Comparison of ENCODE assay signal across 8 cellular contexts in genomic region chr5:134132372-134133212, GRCh38. TPM values are rescaled to one million over a fixed set of nuclear protein-coding genes. Genes with fewer than 3 reads are reported as not detected.
DNase-seq lines count a peak whose midpoint lies in the region; TF ChIP-seq lines count a peak whose summit lies in the region.

No MANE protein-coding gene starts in this region.

- peak overlapping the region; percentile 97 for H3K27ac Mint-ChIP-seq in activated naive CD8-positive, alpha-beta T cell

- H3K79me2 ChIP-seq in OCI-LY7 (ENCODE audit: insufficient read depth, low read depth, low read length) (no peaks in the 10 kb centered on the region), MM.1S (ENCODE audit: low read length) (no peaks in the 10 kb centered on the region)

- POLR2A ChIA-PET in OCI-LY7 (lab: Charles Lee): interaction anchor here (0.6 kb wide), 1 partner anchor 78 kb away, joined by 6 read pairs; no protein-coding TSS in a partner anchor

- H2AFZ ChIP-seq in OCI-LY7 (ENCODE audit: low read length): no peak overlapping the region
- H2AFZ ChIP-seq in MM.1S (ENCODE audit: low read length): no peak overlapping the region

- CTCF ChIA-PET in OCI-LY7 (lab: Charles Lee; ENCODE audit: unreplicated experiment): interaction anchor here (0.6 kb wide), 1 partner anchor 8 kb away, joined by 3 read pairs; no protein-coding TSS in a partner anchor

- no peak overlapping the region for H3K27ac ChIP-seq in OCI-LY7 (ENCODE audit: low read depth, low read length, poor library complexity, severe bottlenecking)
- peak overlapping the region in 1 of 4 donors; percentile 37 for H3K27ac ChIP-seq in transverse colon
- no peak overlapping the region for H3K27ac ChIP-seq in MM.1S (ENCODE audit: low read length)

- no peaks in the 10 kb centered on the region for H3F3A ChIP-seq in MM.1S (ENCODE audit: insufficient read depth, low read length)

- peak; percentile 50 for DNase-seq in stimulated activated CD4-positive, alpha-beta T cell treated with anti-CD3 and anti-CD28 coated beads, Interleukin-12 subunit alpha, Interleukin-12 subunit beta, amount 100 ng/mL, for 4 hours
- DNase-seq in stimulated activated CD4-positive, alpha-beta T cell treated with anti-CD3 and anti-CD28 coated beads, Interleukin-2, amount 100 ng/mL, for 48 hours: no peak
- DNase-seq in OCI-LY7 (ENCODE audit: low spot score) (peak; percentile 42), transverse colon (no peak), DMS114 treated with DMSO at 0.1 percent for 48 hours (lab: John Stamatoyannopoulos, UW; ENCODE audit: unreplicated experiment) (no peak), MM.1S (no peak)
- peak in 2 of 3 donors; percentile 63 for DNase-seq in stimulated activated CD4-positive, alpha-beta T cell treated with anti-CD3 and anti-CD28 coated beads, TNF-alpha, amount 100 ng/mL, for 1 hour (ENCODE audit: low read depth in 3 of 3, low spot score in 1 of 3)

- H3K9me3 ChIP-seq in OCI-LY7 (ENCODE audit: low read length) (no peaks in the 10 kb centered on the region), transverse colon (no peaks in the 10 kb centered on the region), MM.1S (replicated peaks; ENCODE audit: insufficient read depth, low read length) (no peaks in the 10 kb centered on the region)

- TF ChIP-seq CTCF in OCI-LY7 (conservative IDR thresholded peaks at IDR 0.05; ENCODE audit: low read length): peak; percentile 72
- TF ChIP-seq CTCF in transverse colon (IDR thresholded peaks at IDR 0.05): no peak
- TF ChIP-seq CTCF in MM.1S (IDR thresholded peaks at IDR 0.05; ENCODE audit: low read length): no peak

- no peaks in the 10 kb centered on the region for H3K27me3 ChIP-seq in transverse colon
- no peaks in the 10 kb centered on the region for H3K27me3 ChIP-seq in MM.1S (replicated peaks; ENCODE audit: insufficient read depth, low read length)

- no peak for TF ChIP-seq POLR2A in transverse colon (IDR thresholded peaks at IDR 0.05)

- H3K9me2 ChIP-seq in OCI-LY7 (ENCODE audit: insufficient read depth, low read length): no peaks in the 10 kb centered on the region
- H3K9me2 ChIP-seq in MM.1S (replicated peaks; ENCODE audit: insufficient read depth, low read length): no peaks in the 10 kb centered on the region

- H3K4me1 Mint-ChIP-seq in activated naive CD8-positive, alpha-beta T cell (ENCODE audit: low read depth): peaks cover 96% of the 10 kb centered on the region

- no peak overlapping the region for H3K4me3 ChIP-seq in OCI-LY7 (ENCODE audit: low read depth, low read length, poor library complexity, severe bottlenecking)
- H3K4me3 ChIP-seq in transverse colon: no peak overlapping the region
- H3K4me3 ChIP-seq in MM.1S (ENCODE audit: low read length): no peak overlapping the region

- H4K20me1 ChIP-seq in OCI-LY7 (ENCODE audit: insufficient read depth, low read length) (no peaks in the 10 kb centered on the region), MM.1S (ENCODE audit: insufficient read depth, low read length) (no peaks in the 10 kb centered on the region)

- H3K9ac ChIP-seq in MM.1S (ENCODE audit: low read length): no peak overlapping the region

- H3K4me1 ChIP-seq in OCI-LY7 (ENCODE audit: insufficient read depth, low read length, poor library complexity, severe bottlenecking) (peaks cover 14% of the 10 kb centered on the region), transverse colon (no peaks in the 10 kb centered on the region), MM.1S (ENCODE audit: low read length) (no peaks in the 10 kb centered on the region)

- no peaks in the 10 kb centered on the region for H3K9me3 Mint-ChIP-seq in activated naive CD8-positive, alpha-beta T cell (ENCODE audit: low read depth)

- H3K36me3 Mint-ChIP-seq in activated naive CD8-positive, alpha-beta T cell: peaks cover 11% of the 10 kb centered on the region

- BruUV-seq in OCI-LY7 (replicated peaks; lab: Mats Ljungman, UMichigan): no TSS peak

- H3K4me2 ChIP-seq in OCI-LY7 (ENCODE audit: low read length): peak overlapping the region; percentile 14; the same call in 1 of the 2 replicates
- no peak overlapping the region for H3K4me2 ChIP-seq in MM.1S (ENCODE audit: low read depth, low read length)

- peak overlapping the region; percentile 85 for H3K4me3 Mint-ChIP-seq in activated naive CD8-positive, alpha-beta T cell

- in situ Hi-C loops in transverse colon (cut with MboI; ENCODE audit: low pct_ligation_motif_present in 1 of 4, low pct_unique_long_range_greater_than_20kb in 1 of 4, low sequenced_read_pairs in 3 of 4): no loop called here

- TF ChIP-seq EP300 in transverse colon (IDR thresholded peaks at IDR 0.05; ENCODE audit: low read depth): no peak

- no peaks in the 10 kb centered on the region for H3K27me3 Mint-ChIP-seq in activated naive CD8-positive, alpha-beta T cell

- intact Hi-C loops in OCI-LY7 (cut with micrococcal nuclease; ENCODE audit: unreplicated experiment) (no loop called here), transverse colon (cut with DNase I; ENCODE audit: low total_unique reads) (no loop called here)

- WGBS in transverse colon (ENCODE audit: low coverage in 1 of 2), 2 donors: 74% methylated on average over 7 of the region's 16 CpGs; no CpG with 5 or more reads in 1 of the 2 donors

- H3K36me3 ChIP-seq in OCI-LY7 (ENCODE audit: insufficient read depth, low read length) (peaks cover 8% of the 10 kb centered on the region), transverse colon (peaks cover 0 to 10% (median 2%) of the 10 kb centered on the region in 4 donors), MM.1S (replicated peaks; ENCODE audit: insufficient read depth, low read length) (no peaks in the 10 kb centered on the region)

RNA-seq across cellular contexts. Expression of gene TCF7, which starts 18.1 kb away (rescaled TPM):
- total RNA-seq in OCI-LY7 (2014; rRNA removed; shearing (Covaris generic)): 0.39 and 1.1 TPM in 2 replicates
- total RNA-seq in OCI-LY7 (2022): 0.97 and 1.9 TPM in 2 replicates
- 1 to 10 TPM in 3 of 4 donors, under 1 TPM in 1; 0.60 to 7.1 (median 3.1) TPM for total RNA-seq in transverse colon

RNA-seq across cellular contexts. Expression of gene SKP1, which starts 44.2 kb away (rescaled TPM):
- total RNA-seq in OCI-LY7 (2014; rRNA removed; shearing (Covaris generic)): 129 and 142 TPM in 2 replicates
- total RNA-seq in OCI-LY7 (2022): 188 and 204 TPM in 2 replicates
- total RNA-seq in transverse colon: 100 to 1,000 TPM in 3 of 4 donors, 10 to 100 TPM in 1; 32.6 to 224 (median 170) TPM

Comparison
In these comparisons a context has a peak if more than half of its experiments do, and no peak if none do; other contexts are left out.
1. DNase-seq: peak in stimulated activated CD4-positive, alpha-beta T cell treated with anti-CD3 and anti-CD28 coated beads, Interleukin-12 subunit alpha, Interleukin-12 subunit beta, amount 100 ng/mL, for 4 hours (single experiment), OCI-LY7 (single experiment) and stimulated activated CD4-positive, alpha-beta T cell treated with anti-CD3 and anti-CD28 coated beads, TNF-alpha, amount 100 ng/mL, for 1 hour (2 of 3); none in stimulated activated CD4-positive, alpha-beta T cell treated with anti-CD3 and anti-CD28 coated beads, Interleukin-2, amount 100 ng/mL, for 48 hours (0 of 2), transverse colon (single experiment), DMS114 treated with DMSO at 0.1 percent for 48 hours (single experiment) and MM.1S (single experiment).